ENCODE assay signal across 16 cellular contexts in genomic region chr1:119816407-119816806, GRCh38. TPM values are rescaled to one million over a fixed set of nuclear protein-coding genes. Genes with fewer than 3 reads are reported as not detected.
DNase-seq lines count a peak whose midpoint lies in the region; ATAC-seq, FAIRE-seq and TF ChIP-seq lines count a peak whose summit lies in the region.
"Had no signal": no experiment of that assay in that cellular context is flagged by ENCODE, and none has a peak within 500 bp of the region (broad histone marks: within the 10 kb centered on the region; RNA-seq: fewer than 3 reads in every experiment).

No MANE protein-coding gene starts in this region.

- H2BK120ac ChIP-seq in mesendoderm (ENCODE audit: low read depth, low read length), result no peak overlapping the region

- no CpG with 5 or more reads among the region's 2 CpGs for WGBS in mesendoderm (ENCODE audit: extremely low coverage, insufficient coverage, low lambda C conversion rate)

- POLR2A ChIA-PET in HCT116 (lab: Charles Lee), result no interaction called here

- FAIRE-seq in urothelium cell line (lab: Jason Lieb, UNC), result no peak
- FAIRE-seq: GM12892 had no signal

- RAD21 ChIA-PET in HCT116 (lab: Charles Lee; ENCODE audit: low non-redundant PET in 1 of 2, low total read pairs in 2 of 2, uncharacterized antibody in 2 of 2, unreplicated experiment in 2 of 2), result no interaction called here

- BruUV-seq in HCT116 (replicated peaks; lab: Mats Ljungman, UMichigan), result no TSS peak

- H3K4ac ChIP-seq in mesendoderm (ENCODE audit: low read depth, low read length), result no peak overlapping the region

- H3K4me2 ChIP-seq in HCT116 (ENCODE audit: low read length) (peak overlapping the region; percentile 53), mesendoderm (ENCODE audit: low read length) (no peak overlapping the region)
- H3K4me2 ChIP-seq: neural progenitor cell had no signal

- TF ChIP-seq CTCF in HCT116 (IDR thresholded peaks at IDR 0.05 in 2 of 3, conservative IDR thresholded peaks at IDR 0.05 in 1 of 3; ENCODE audit: borderline replicate concordance in 1 of 3, insufficient read depth in 1 of 3, low read depth in 2 of 3, low read length in 2 of 3), result no peak

- no peak for TF ChIP-seq POLR2A in HCT116 (IDR thresholded peaks at IDR 0.05; ENCODE audit: borderline replicate concordance, extremely low read depth, insufficient read depth, insufficient read length)

- H3K36me3 ChIP-seq in HCT116 (ENCODE audit: control insufficient read depth in 1 of 2, insufficient read depth in 2 of 2, low read length in 2 of 2), result no peaks in the 10 kb centered on the region
- no peaks in the 10 kb centered on the region for H3K36me3 ChIP-seq in mesendoderm (ENCODE audit: control insufficient read depth, insufficient read depth, low read length)
- H3K36me3 ChIP-seq: neural progenitor cell had no signal

- H2AFZ ChIP-seq in HCT116 (ENCODE audit: low read depth, low read length, poor library complexity, severe bottlenecking), result peak overlapping the region; percentile 81
- H2AFZ ChIP-seq: neural progenitor cell had no signal

- H3K18ac ChIP-seq in mesendoderm (ENCODE audit: low read length), result no peak overlapping the region

- H3K4me3 ChIP-seq in HCT116 (replicated peaks in 1 of 2; ENCODE audit: low read depth in 1 of 2, low read length in 2 of 2) (no peak overlapping the region), mesendoderm (ENCODE audit: low read length) (no peak overlapping the region)
- H3K4me3 ChIP-seq: neural progenitor cell, SK-N-MC had no signal

- no peaks in the 10 kb centered on the region for H3K9me2 ChIP-seq in HCT116 (ENCODE audit: insufficient read depth)

- no peak overlapping the region for H2BK15ac ChIP-seq in mesendoderm (replicated peaks; ENCODE audit: low read depth)

- H3K27ac ChIP-seq in HCT116 (ENCODE audit: low read depth, low read length) (no peak overlapping the region), mesendoderm (ENCODE audit: low read depth, low read length) (no peak overlapping the region)
- H3K27ac ChIP-seq: neural progenitor cell, SK-N-MC had no signal

- H3K27me3 ChIP-seq in HCT116 (ENCODE audit: insufficient read depth, low read length) (no peaks in the 10 kb centered on the region), mesendoderm (ENCODE audit: insufficient read depth, low read length, poor library complexity) (no peaks in the 10 kb centered on the region)
- H3K27me3 ChIP-seq: neural progenitor cell had no signal

- H3K9me3 ChIP-seq in HCT116 (ENCODE audit: control insufficient read depth in 1 of 2, insufficient read depth in 1 of 2, low read depth in 1 of 2, low read length in 2 of 2), result no peaks in the 10 kb centered on the region

- no peak for TF ChIP-seq RAD21 in HCT116 (IDR thresholded peaks at IDR 0.05; ENCODE audit: low read depth)

- H3K4me1 ChIP-seq in HCT116 (ENCODE audit: control insufficient read depth in 1 of 2, insufficient read depth in 2 of 2, low read length in 2 of 2) (peaks cover 0 to 14% of the 10 kb centered on the region in 2 experiments; a peak in 2 of 4 replicates), mesendoderm (ENCODE audit: control insufficient read depth, low read depth, low read length) (no peaks in the 10 kb centered on the region)
- H3K4me1 ChIP-seq: neural progenitor cell had no signal

- H3K79me2 ChIP-seq in HCT116 (ENCODE audit: insufficient read depth, low read length), result no peaks in the 10 kb centered on the region
- H3K79me2 ChIP-seq in mesendoderm (ENCODE audit: control insufficient read depth, insufficient read depth, low read length), result no peaks in the 10 kb centered on the region

- no peak for ATAC-seq in HCT116
- ATAC-seq: right cardiac atrium had no signal

- H3K23ac ChIP-seq in mesendoderm (ENCODE audit: low read length), result no peak overlapping the region

- H4K5ac ChIP-seq in mesendoderm (ENCODE audit: low read length), result no peak overlapping the region

- H4K20me1 ChIP-seq in HCT116 (ENCODE audit: insufficient read depth), result no peaks in the 10 kb centered on the region

- H3K9ac ChIP-seq in HCT116 (ENCODE audit: low read length) (no peak overlapping the region), mesendoderm (ENCODE audit: low read length) (no peak overlapping the region)
- H3K9ac ChIP-seq: neural progenitor cell had no signal

- DNase-seq in HCT116 (ENCODE audit: low read depth, low spot score) (no peak), RPMI7951 (ENCODE audit: low read depth) (peak; percentile 64), iris pigment epithelial cell (ENCODE audit: low read depth) (peak; percentile 32), urothelium cell line (ENCODE audit: low spot score) (peak; percentile 30), mesendoderm (no peak), NCI-H510A treated with DMSO at 0.1 percent for 48 hours (lab: John Stamatoyannopoulos, UW) (no peak)
- DNase-seq in activated CD4-positive, alpha-beta T cell treated with anti-CD3 and anti-CD28 coated beads, Interleukin-2, amount 50 U/mL, for 1 hour, result no peak
- DNase-seq: activated naive CD4-positive, alpha-beta T cell treated with anti-CD3 and anti-CD28 coated beads, Interleukin-2, amount 50 U/mL, for 16 hours; cerebellar nuclear complex; NCI-H1092 treated with DMSO at 0.1 percent for 48 hours; right cardiac atrium; stimulated activated CD4-positive, alpha-beta T cell treated with anti-CD3 and anti-CD28 coated beads, Interleukin-2, amount 100 ng/mL, for 48 hours had no signal

- CTCF ChIA-PET in HCT116 (lab: Charles Lee), result interaction anchor here (1.2 kb wide), 1 partner anchor 10 kb away, joined by 4 read pairs; no protein-coding TSS in a partner anchor

- no peak overlapping the region for H2BK5ac ChIP-seq in mesendoderm (ENCODE audit: low read length)

- no peak overlapping the region for H3K56ac ChIP-seq in mesendoderm (ENCODE audit: low read length)

- H4K8ac ChIP-seq in mesendoderm (ENCODE audit: low read depth, low read length), result no peak overlapping the region

- intact Hi-C loops in HCT116 (cut with micrococcal nuclease), result no loop called here

- H3K79me1 ChIP-seq in mesendoderm (ENCODE audit: low read length), result no peaks in the 10 kb centered on the region

- no peak overlapping the region for H2AK5ac ChIP-seq in mesendoderm (ENCODE audit: low read length)

TF ChIP-seq in HCT116, 20 proteins besides CTCF, POLR2A, EP300 and RAD21:
- TF ChIP-seq FOSL1 (IDR thresholded peaks at IDR 0.05; ENCODE audit: low read depth) (peak; percentile 28; the same call in 1 of the 2 replicates), MAX (IDR thresholded peaks at IDR 0.05) (no peak), JUND (IDR thresholded peaks at IDR 0.05) (peak; percentile 30; the same call in 1 of the 2 replicates)

RNA-seq across cellular contexts. Expression of gene REG4, which starts 5.1 kb away (rescaled TPM):
- total RNA-seq in HCT116 (2021; ENCODE audit: unreplicated experiment), result not detected
- 0.05 TPM in 1 of 2 replicates, not detected in the other for polyA plus RNA-seq in HCT116 (2012)
- not detected in 2 replicates for total RNA-seq in RPMI7951 (2014; rRNA removed; shearing (Covaris generic))
- not detected for polyA plus RNA-seq in mesendoderm (2013, experiment 1 of 2)
- not detected for polyA plus RNA-seq in mesendoderm (2013, experiment 2 of 2)
- total RNA-seq: G401, right cardiac atrium had no signal
- polyA plus RNA-seq: right cardiac atrium had no signal

RNA-seq across cellular contexts. Expression of gene HMGCS2, which starts 47.7 kb away (rescaled TPM):
- total RNA-seq in HCT116 (2021; ENCODE audit: unreplicated experiment), result 0.20 TPM
- polyA plus RNA-seq in HCT116 (2012), result not detected in 2 replicates
- total RNA-seq in RPMI7951 (2014; rRNA removed; shearing (Covaris generic)), result not detected in 2 replicates
- polyA plus RNA-seq in mesendoderm (2013, experiment 1 of 2), result not detected
- not detected for polyA plus RNA-seq in mesendoderm (2013, experiment 2 of 2)
- total RNA-seq: G401 had no signal

Comparison
In these comparisons a context has a peak if more than half of its experiments do, and no peak if none do; other contexts are left out.
1. DNase-seq: peak in RPMI7951 (single experiment), iris pigment epithelial cell (single experiment) and urothelium cell line (single experiment); none in HCT116 (single experiment), mesendoderm (single experiment), NCI-H510A treated with DMSO at 0.1 percent for 48 hours (single experiment) and activated CD4-positive, alpha-beta T cell treated with anti-CD3 and anti-CD28 coated beads, Interleukin-2, amount 50 U/mL, for 1 hour (single experiment).